Comparison of ENCODE assay signal across 32 cellular contexts in the genomic region with DNA sequence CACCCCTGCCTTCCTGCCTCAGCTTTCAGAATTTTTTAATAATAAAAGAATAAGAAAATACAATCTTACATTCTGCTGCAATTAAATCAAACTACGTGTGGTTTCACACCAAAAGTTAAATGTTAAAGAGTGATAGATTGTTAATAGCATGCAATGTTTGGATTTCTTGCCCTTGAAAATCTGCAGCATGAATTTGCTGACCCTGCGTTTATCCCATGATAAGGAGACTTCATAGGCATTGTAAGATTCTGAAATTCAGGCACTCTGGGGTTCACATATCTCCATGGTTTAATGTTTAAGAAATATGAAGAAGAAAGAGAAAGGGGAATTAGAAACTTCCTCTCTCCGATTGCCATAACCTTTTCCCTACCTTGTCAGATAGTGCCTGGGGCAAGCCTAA.
"Had no signal": no experiment of that assay in that cellular context is flagged by ENCODE, and none has a peak within 500 bp of the region (broad histone marks: within the 10 kb centered on the region; RNA-seq: fewer than 3 reads in every experiment).

No MANE protein-coding gene starts in this region.

- H3K4me2 ChIP-seq: hepatocyte had no signal

- H2AFZ ChIP-seq: hepatocyte had no signal

- FAIRE-seq: colon had no signal

- H3K9me3 ChIP-seq: adrenal gland, body of pancreas, esophagus muscularis mucosa, gastroesophageal sphincter, heart right ventricle had no signal

- H3K27me3 ChIP-seq: adrenal gland, body of pancreas, esophagus muscularis mucosa, foreskin keratinocyte, gastroesophageal sphincter, heart right ventricle, hepatocyte had no signal

- H3K4me1 ChIP-seq: adrenal gland, body of pancreas, esophagus muscularis mucosa, foreskin keratinocyte, gastroesophageal sphincter, heart right ventricle had no signal

- H3K27ac ChIP-seq: adrenal gland, body of pancreas, esophagus muscularis mucosa, foreskin keratinocyte, gastroesophageal sphincter, heart right ventricle, hepatocyte, WERI-Rb-1 had no signal

- H3K79me2 ChIP-seq: hepatocyte had no signal

- ATAC-seq: activated CD4-positive, alpha-beta T cell treated with anti-CD3 and anti-CD28 coated beads for 36 hours; activated CD4-positive, CD25-positive, alpha-beta regulatory T cell treated with anti-CD3 and anti-CD28 coated beads, Interleukin-2, amount 50 U/mL, for 24 hours; activated CD8-positive, alpha-beta memory T cell treated with anti-CD3 and anti-CD28 coated beads, Interleukin-2, amount 10 ng/mL, durations not matched to agents 7 days and 5 days; activated CD8-positive, alpha-beta T cell treated with anti-CD3 and anti-CD28 coated beads, Interleukin-2, amount 10 ng/mL, durations not matched to agents 7 days and 5 days; activated naive CD8-positive, alpha-beta T cell treated with anti-CD3 and anti-CD28 coated beads, Interleukin-2, amount 50 U/mL, for 24 hours; body of pancreas; effector memory CD8-positive, alpha-beta T cell; foreskin keratinocyte; gastroesophageal sphincter; heart right ventricle had no signal

- H3K36me3 ChIP-seq: adrenal gland, esophagus muscularis mucosa, gastroesophageal sphincter, heart right ventricle, WERI-Rb-1 had no signal

- H3K4me3 ChIP-seq: adrenal gland, body of pancreas, esophagus muscularis mucosa, gastroesophageal sphincter, heart right ventricle, hepatocyte had no signal

- DNase-seq: activated B cell treated with CpG ODN at 0.5 μM for 24 hours; activated CD4-positive, alpha-beta memory T cell treated with anti-CD3 and anti-CD28 coated beads for 36 hours; activated CD4-positive, alpha-beta T cell treated with anti-CD3 and anti-CD28 coated beads for 36 hours; activated CD4-positive, alpha-beta T cell treated with anti-CD3 and anti-CD28 coated beads, Interleukin-2, amount 10 ng/mL, durations not matched to agents 24 days and 14 days; activated CD8-positive, alpha-beta memory T cell treated with anti-CD3 and anti-CD28 coated beads, Interleukin-2, amount 10 ng/mL, durations not matched to agents 7 days and 5 days; activated CD8-positive, alpha-beta memory T cell treated with anti-CD3 and anti-CD28 coated beads, Interleukin-2, amount 50 U/mL, for 4 hours; activated CD8-positive, alpha-beta T cell treated with anti-CD3 and anti-CD28 coated beads, Interleukin-2, amount 10 ng/mL, durations not matched to agents 7 days and 5 days; activated effector memory CD4-positive, alpha-beta T cell treated with anti-CD3 and anti-CD28 coated beads, Interleukin-2, amount 50 U/mL, for 16 hours; activated naive CD4-positive, alpha-beta T cell treated with anti-CD3 and anti-CD28 coated beads for 36 hours; activated naive CD8-positive, alpha-beta T cell treated with anti-CD3 and anti-CD28 coated beads for 36 hours; activated naive CD8-positive, alpha-beta T cell treated with anti-CD3 and anti-CD28 coated beads, Interleukin-2, amount 50 U/mL, for 24 hours; activated T-cell treated with anti-CD3 and anti-CD28 coated beads, Interleukin-2, amount 50 U/mL, for 1 hour; activated T-cell treated with anti-CD3 and anti-CD28 coated beads, Interleukin-2, amount 50 U/mL, for 48 hours; adrenal gland; amygdala; aorta; body of pancreas; caudate nucleus; cortex of kidney; dermis blood vessel endothelial cell; effector CD4-positive, alpha-beta T cell; effector memory CD8-positive, alpha-beta T cell; erythroblast; foreskin keratinocyte; heart right ventricle; T1000; WERI-Rb-1 had no signal
